9 cellular contexts compared by ENCODE assay signal in the genomic region with DNA sequence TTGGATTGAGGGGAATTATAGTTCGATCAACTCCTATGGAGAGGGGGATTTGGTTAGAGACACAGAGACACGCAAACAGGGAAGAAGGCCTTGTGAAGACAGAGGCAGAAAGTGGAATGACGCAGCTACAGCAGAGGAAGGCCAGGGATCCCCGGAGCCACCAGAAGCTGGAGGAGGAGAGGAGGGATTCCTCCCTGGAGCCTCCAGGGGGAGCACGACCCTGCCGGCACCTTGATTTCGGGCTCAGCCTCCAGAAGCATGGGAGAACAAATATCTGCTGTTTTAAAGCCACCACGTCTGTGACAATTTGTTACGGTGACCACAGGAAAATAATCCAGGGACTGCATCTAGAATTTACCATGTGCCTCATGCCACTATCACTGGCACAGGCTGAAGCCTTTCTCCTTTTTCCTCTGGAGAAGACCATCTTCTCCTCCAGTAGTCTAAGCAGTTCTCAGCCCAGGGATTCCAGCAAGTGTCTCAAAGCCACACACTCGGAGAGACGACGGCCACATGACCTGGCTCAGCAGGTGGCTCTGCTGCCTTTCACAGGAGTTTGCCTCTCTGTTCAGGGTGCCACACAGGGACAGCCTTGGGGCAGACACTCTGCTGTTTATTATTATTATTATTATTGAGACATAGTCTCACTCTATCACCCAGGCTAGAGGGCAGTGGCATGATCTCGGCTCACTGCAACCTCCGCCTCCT. TPM values are rescaled to one million over a fixed set of nuclear protein-coding genes. Genes with fewer than 3 reads are reported as not detected.
DNase-seq lines count a peak whose midpoint lies in the region; ATAC-seq and TF ChIP-seq lines count a peak whose summit lies in the region.
"Had no signal": no experiment of that assay in that cellular context is flagged by ENCODE, and none has a peak within 500 bp of the region (broad histone marks: within the 10 kb centered on the region; RNA-seq: fewer than 3 reads in every experiment).

No MANE protein-coding gene starts in this region.

- DNase-seq in NCI-H146 (lab: John Stamatoyannopoulos, UW) (peak; percentile 59), NCI-H146 treated with DMSO at 0.1 percent for 48 hours (lab: John Stamatoyannopoulos, UW; ENCODE audit: unreplicated experiment) (no peak), fibroblast of lung (ENCODE audit: low read depth in 2 of 2) (peak; percentile 27 to 45), neural progenitor cell (ENCODE audit: low spot score) (peak; percentile 81), NCI-H1436 (lab: John Stamatoyannopoulos, UW) (no peak)
- DNase-seq in activated CD4-positive, alpha-beta T cell treated with anti-CD3 and anti-CD28 coated beads, Interleukin-2, amount 10 ng/mL, durations not matched to agents 24 days and 14 days: peak; percentile 72

- H3K27me3 ChIP-seq in KMS-11 (ENCODE audit: insufficient read depth, low read depth) (no peaks in the 10 kb centered on the region; the same call in 1 of the 2 replicates), fibroblast of lung (ENCODE audit: control insufficient read depth, insufficient read depth, low read length) (no peaks in the 10 kb centered on the region), neural progenitor cell (no peaks in the 10 kb centered on the region)
- H3K27me3 ChIP-seq: BLaER1 treated with 17β-estradiol and CSF1 and Interleukin-3, amounts not matched to agents 10 nM and 100 nM had no signal

- H3K9me3 Mint-ChIP-seq in activated CD4-positive, alpha-beta T cell treated with anti-CD3 and anti-CD28 coated beads, Interleukin-2, amount 10 ng/mL, durations not matched to agents 24 days and 14 days: no peaks in the 10 kb centered on the region
- H3K9me3 Mint-ChIP-seq in neural progenitor cell: no peaks in the 10 kb centered on the region

- H3K27me3 Mint-ChIP-seq in activated CD4-positive, alpha-beta T cell treated with anti-CD3 and anti-CD28 coated beads, Interleukin-2, amount 10 ng/mL, durations not matched to agents 24 days and 14 days: peaks cover 3% of the 10 kb centered on the region
- H3K27me3 Mint-ChIP-seq in neural progenitor cell (ENCODE audit: insufficient read depth, low read depth): no peaks in the 10 kb centered on the region

- H3K36me3 ChIP-seq in KMS-11 (ENCODE audit: insufficient read depth) (no peaks in the 10 kb centered on the region), fibroblast of lung (ENCODE audit: control insufficient read depth, insufficient read depth, low read length) (no peaks in the 10 kb centered on the region), neural progenitor cell (no peaks in the 10 kb centered on the region)
- H3K36me3 ChIP-seq: BLaER1 treated with 17β-estradiol and CSF1 and Interleukin-3, amounts not matched to agents 10 nM and 100 nM had no signal

- no peak overlapping the region for H3K9ac ChIP-seq in KMS-11
- H3K9ac ChIP-seq in fibroblast of lung (ENCODE audit: insufficient read depth, low read length): no peak overlapping the region
- no peak overlapping the region for H3K9ac ChIP-seq in neural progenitor cell
- H3K9ac ChIP-seq: BLaER1 treated with 17β-estradiol and CSF1 and Interleukin-3, amounts not matched to agents 10 nM and 100 nM had no signal

- H3K4me3 ChIP-seq in KMS-11 (IDR thresholded peaks at IDR 0.05; ENCODE audit: insufficient read depth, low read depth, low read length): no peak overlapping the region
- no peak overlapping the region for H3K4me3 ChIP-seq in fibroblast of lung (replicated peaks in 1 of 4; ENCODE audit: control extremely low read depth in 1 of 4, insufficient read depth in 1 of 4, low read depth in 3 of 4, low read length in 4 of 4)
- no peak overlapping the region for H3K4me3 ChIP-seq in neural progenitor cell
- H3K4me3 ChIP-seq: BLaER1 treated with 17β-estradiol and CSF1 and Interleukin-3, amounts not matched to agents 10 nM and 100 nM had no signal

- H4K20me1 ChIP-seq in KMS-11 (ENCODE audit: insufficient read depth): no peaks in the 10 kb centered on the region
- H4K20me1 ChIP-seq in fibroblast of lung (ENCODE audit: control insufficient read depth, extremely low read depth, insufficient read depth, low read length): no peaks in the 10 kb centered on the region
- H4K20me1 ChIP-seq in neural progenitor cell (ENCODE audit: low read depth): no peaks in the 10 kb centered on the region
- H4K20me1 ChIP-seq: BLaER1 treated with 17β-estradiol and CSF1 and Interleukin-3, amounts not matched to agents 10 nM and 100 nM had no signal

- no peaks in the 10 kb centered on the region for H3K4me1 ChIP-seq in KMS-11 (ENCODE audit: low read depth, poor library complexity, severe bottlenecking)
- H3K4me1 ChIP-seq in fibroblast of lung (ENCODE audit: control insufficient read depth, extremely low read depth, insufficient read depth, low read length): no peaks in the 10 kb centered on the region
- H3K4me1 ChIP-seq in neural progenitor cell: peaks cover 4% of the 10 kb centered on the region

- intact Hi-C loops in activated CD4-positive, alpha-beta T cell treated with anti-CD3 and anti-CD28 coated beads, Interleukin-2, amount 10 ng/mL, durations not matched to agents 24 days and 14 days (cut with micrococcal nuclease): no loop called here

- ATAC-seq in GM19467 (IDR thresholded peaks at IDR 0.05; ENCODE audit: unreplicated experiment): no peak

- no peaks in the 10 kb centered on the region for H3K9me3 ChIP-seq in fibroblast of lung (ENCODE audit: control insufficient read depth, insufficient read depth, low read depth, low read length)
- H3K9me3 ChIP-seq in neural progenitor cell (ENCODE audit: low read depth): no peaks in the 10 kb centered on the region
- H3K9me3 ChIP-seq: BLaER1 treated with 17β-estradiol and CSF1 and Interleukin-3, amounts not matched to agents 10 nM and 100 nM had no signal

- H2AFZ ChIP-seq in KMS-11 (ENCODE audit: low read depth) (no peak overlapping the region), fibroblast of lung (ENCODE audit: low read length) (no peak overlapping the region), neural progenitor cell (replicated peaks) (peak overlapping the region; percentile 99)

- peaks cover 10% of the 10 kb centered on the region for H3K4me1 Mint-ChIP-seq in activated CD4-positive, alpha-beta T cell treated with anti-CD3 and anti-CD28 coated beads, Interleukin-2, amount 10 ng/mL, durations not matched to agents 24 days and 14 days
- H3K4me1 Mint-ChIP-seq in neural progenitor cell: peaks cover 13% of the 10 kb centered on the region

- H3F3A ChIP-seq in neural progenitor cell (ENCODE audit: low read depth): no peaks in the 10 kb centered on the region

- 0 out of 2 replicates have a peak, but pooled peaks have one; percentile 22 for TF ChIP-seq CTCF in KMS-11 (conservative IDR thresholded peaks at IDR 0.05; ENCODE audit: low read depth, low read length)
- peak; percentile 82 to 84 for TF ChIP-seq CTCF in fibroblast of lung (conservative IDR thresholded peaks at IDR 0.05 in 1 of 2, IDR thresholded peaks at IDR 0.05 in 1 of 2; ENCODE audit: low read depth in 1 of 2, low read length in 2 of 2)
- TF ChIP-seq CTCF in neural progenitor cell (IDR thresholded peaks at IDR 0.05): peak; percentile 82

- H3K36me3 Mint-ChIP-seq in activated CD4-positive, alpha-beta T cell treated with anti-CD3 and anti-CD28 coated beads, Interleukin-2, amount 10 ng/mL, durations not matched to agents 24 days and 14 days (ENCODE audit: low read depth): no peaks in the 10 kb centered on the region
- H3K36me3 Mint-ChIP-seq in neural progenitor cell: no peaks in the 10 kb centered on the region

- no peaks in the 10 kb centered on the region for H3K79me2 ChIP-seq in KMS-11 (ENCODE audit: insufficient read depth, low read depth)
- no peaks in the 10 kb centered on the region for H3K79me2 ChIP-seq in fibroblast of lung (ENCODE audit: control insufficient read depth, insufficient read depth, low read length)
- no peaks in the 10 kb centered on the region for H3K79me2 ChIP-seq in neural progenitor cell (ENCODE audit: low read depth)

- H3K4me3 Mint-ChIP-seq in activated CD4-positive, alpha-beta T cell treated with anti-CD3 and anti-CD28 coated beads, Interleukin-2, amount 10 ng/mL, durations not matched to agents 24 days and 14 days: no peak overlapping the region
- no peak overlapping the region for H3K4me3 Mint-ChIP-seq in neural progenitor cell

- H3K27ac Mint-ChIP-seq in activated CD4-positive, alpha-beta T cell treated with anti-CD3 and anti-CD28 coated beads, Interleukin-2, amount 10 ng/mL, durations not matched to agents 24 days and 14 days: no peak overlapping the region
- no peak overlapping the region for H3K27ac Mint-ChIP-seq in neural progenitor cell

- H3K27ac ChIP-seq in KMS-11 (no peak overlapping the region), fibroblast of lung (ENCODE audit: insufficient read depth, low read length) (no peak overlapping the region), neural progenitor cell (no peak overlapping the region)
- H3K27ac ChIP-seq: BLaER1 treated with 17β-estradiol and CSF1 and Interleukin-3, amounts not matched to agents 10 nM and 100 nM had no signal

- no peak overlapping the region for H3K4me2 ChIP-seq in KMS-11
- no peak overlapping the region for H3K4me2 ChIP-seq in fibroblast of lung (ENCODE audit: extremely low read depth, insufficient read depth, low read length)
- H3K4me2 ChIP-seq in neural progenitor cell: peak overlapping the region; percentile 64
- H3K4me2 ChIP-seq: BLaER1 treated with 17β-estradiol and CSF1 and Interleukin-3, amounts not matched to agents 10 nM and 100 nM had no signal

RNA-seq across cellular contexts. Expression of a gene that starts 39.9 kb away (rescaled TPM):
- total RNA-seq in activated CD4-positive, alpha-beta T cell treated with anti-CD3 and anti-CD28 coated beads, Interleukin-2, amount 10 ng/mL, durations not matched to agents 24 days and 14 days: 54.5 and 55.8 TPM in 2 replicates
- total RNA-seq in fibroblast of lung (3.9 and 4.8 TPM in 2 replicates), neural progenitor cell (ENCODE audit: low replicate concordance) (31.4 and 34.5 TPM in 2 replicates)
- polyA plus RNA-seq in fibroblast of lung: 5.3 and 9.3 TPM in 2 replicates
- 3.0 and 6.0 TPM in 2 replicates for polyA plus RNA-seq in fibroblast of lung (2012)
- polyA minus RNA-seq in fibroblast of lung (ENCODE audit: low replicate concordance): 1.4 TPM in 1 of 2 replicates, not detected in the other

RNA-seq across cellular contexts. Expression of a gene that starts 56.8 kb away (rescaled TPM):
- total RNA-seq in activated CD4-positive, alpha-beta T cell treated with anti-CD3 and anti-CD28 coated beads, Interleukin-2, amount 10 ng/mL, durations not matched to agents 24 days and 14 days: 41.4 and 41.6 TPM in 2 replicates
- total RNA-seq in fibroblast of lung (23.1 and 26.8 TPM in 2 replicates), neural progenitor cell (ENCODE audit: low replicate concordance) (27.5 and 28.2 TPM in 2 replicates)
- 18.0 and 25.4 TPM in 2 replicates for polyA plus RNA-seq in fibroblast of lung
- polyA plus RNA-seq in fibroblast of lung (2012): 20.5 and 25.4 TPM in 2 replicates
- polyA minus RNA-seq in fibroblast of lung (ENCODE audit: low replicate concordance): 12.0 and 21.6 TPM in 2 replicates

Comparison
In these comparisons a context has a peak if more than half of its experiments do, and no peak if none do; other contexts are left out.
1. DNase-seq: peak in NCI-H146 (single experiment), activated CD4-positive, alpha-beta T cell treated with anti-CD3 and anti-CD28 coated beads, Interleukin-2, amount 10 ng/mL, durations not matched to agents 24 days and 14 days (single experiment), fibroblast of lung (2 of 2) and neural progenitor cell (single experiment); none in NCI-H146 treated with DMSO at 0.1 percent for 48 hours (single experiment) and NCI-H1436 (single experiment).
2. CTCF ChIP-seq: peak in every context shown above with its lines; median percentile 83 in fibroblast of lung; 82 in neural progenitor cell; 22 in KMS-11.